ENCODE assay signal across 10 cellular contexts in the genomic region with DNA sequence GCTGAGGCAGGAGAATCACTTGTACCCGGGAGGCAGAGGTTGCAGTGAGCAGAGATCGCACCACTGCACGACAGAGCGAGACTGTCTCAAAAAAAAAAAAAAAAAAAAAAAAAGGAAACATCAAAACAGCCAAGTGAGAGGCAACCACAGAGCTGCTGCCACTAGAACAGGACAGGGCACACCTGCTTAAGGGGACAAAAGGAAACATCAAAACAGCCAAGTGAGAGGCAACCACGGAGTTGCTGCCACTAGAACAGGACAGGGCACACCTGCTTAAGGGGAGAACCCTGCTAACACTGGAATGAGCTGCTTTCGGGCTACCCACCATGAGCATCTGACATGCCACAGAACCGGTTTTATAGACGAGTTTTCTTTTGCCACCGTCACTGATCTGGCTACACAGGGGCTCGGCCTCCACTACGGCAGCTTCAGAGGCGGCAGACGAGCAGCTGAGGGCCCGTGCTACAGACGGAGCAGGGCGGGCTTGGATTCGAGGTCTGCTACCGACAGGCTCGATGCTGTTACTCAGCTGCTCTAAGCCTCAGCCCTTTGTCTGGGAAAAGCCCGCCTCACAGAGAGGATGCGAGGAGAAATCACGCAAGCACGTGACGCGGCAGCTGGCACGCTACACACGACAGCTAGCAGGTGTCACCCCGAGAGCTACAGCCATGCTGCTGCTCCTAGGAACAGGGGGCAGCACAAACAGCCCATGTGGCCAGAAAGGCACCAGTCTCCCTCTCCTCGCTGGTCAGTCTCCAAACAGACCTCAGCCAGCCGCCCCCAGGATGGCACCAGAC. TPM values are rescaled to one million over a fixed set of nuclear protein-coding genes. Genes with fewer than 3 reads are reported as not detected.
DNase-seq lines count a peak whose midpoint lies in the region; ATAC-seq, FAIRE-seq and TF ChIP-seq lines count a peak whose summit lies in the region.
"Had no signal": no experiment of that assay in that cellular context is flagged by ENCODE, and none has a peak within 500 bp of the region (broad histone marks: within the 10 kb centered on the region; RNA-seq: fewer than 3 reads in every experiment).

No MANE protein-coding gene starts in this region.

- TF ChIP-seq CTCF in left ventricle myocardium inferior (IDR thresholded peaks at IDR 0.05; ENCODE audit: borderline replicate concordance) (no peak), keratinocyte (optimal IDR thresholded peaks at IDR 0.05 in 1 of 3, IDR thresholded peaks at IDR 0.05 in 1 of 3, conservative IDR thresholded peaks at IDR 0.05 in 1 of 3; ENCODE audit: extremely low read depth in 1 of 3, insufficient read depth in 2 of 3, low read length in 3 of 3) (no peak), vagina (IDR thresholded peaks at IDR 0.05) (no peak)
- no peak for TF ChIP-seq CTCF in activated CD8-positive, alpha-beta T cell treated with anti-CD3 and anti-CD28 coated beads for 36 hours (IDR thresholded peaks at IDR 0.05)

- peaks cover 20% of the 10 kb centered on the region for H4K20me1 ChIP-seq in keratinocyte (ENCODE audit: control insufficient read depth, extremely low read depth, insufficient read depth, low read length)

- H3K27ac ChIP-seq in left ventricle myocardium inferior (replicated peaks) (no peak overlapping the region), keratinocyte (ENCODE audit: control insufficient read depth, insufficient read depth, low read length) (no peak overlapping the region), vagina (no peak overlapping the region), aorta (ENCODE audit: low read depth in 1 of 2, low read length in 2 of 2) (no peak overlapping the region)

- H3K27me3 ChIP-seq in left ventricle myocardium inferior (ENCODE audit: low read depth) = no peaks in the 10 kb centered on the region
- no peaks in the 10 kb centered on the region for H3K27me3 ChIP-seq in keratinocyte (ENCODE audit: control insufficient read depth, extremely low read depth, insufficient read depth, low read length)
- H3K27me3 ChIP-seq in vagina = no peaks in the 10 kb centered on the region
- peaks cover 0 to 2% of the 10 kb centered on the region in 2 donors for H3K27me3 ChIP-seq in aorta (ENCODE audit: control insufficient read depth in 1 of 2, insufficient read depth in 2 of 2, low read length in 1 of 2)

- H3K36me3 Mint-ChIP-seq in activated CD8-positive, alpha-beta T cell treated with anti-CD3 and anti-CD28 coated beads for 36 hours (ENCODE audit: low read depth) = peaks cover 65% of the 10 kb centered on the region

- CTCF ChIA-PET in activated CD8-positive, alpha-beta T cell treated with anti-CD3 and anti-CD28 coated beads for 36 hours (lab: Charles Lee) = interaction anchor here (1.4 kb wide), 1 partner anchor 123 kb away, joined by 4 read pairs; no protein-coding TSS in a partner anchor

- H3K27me3 Mint-ChIP-seq in activated CD8-positive, alpha-beta T cell treated with anti-CD3 and anti-CD28 coated beads for 36 hours = no peaks in the 10 kb centered on the region

- no peaks in the 10 kb centered on the region for H3K9me3 Mint-ChIP-seq in activated CD8-positive, alpha-beta T cell treated with anti-CD3 and anti-CD28 coated beads for 36 hours

- TF ChIP-seq POLR2A in vagina (IDR thresholded peaks at IDR 0.05) = no peak

- H3K4me1 Mint-ChIP-seq in activated CD8-positive, alpha-beta T cell treated with anti-CD3 and anti-CD28 coated beads for 36 hours (ENCODE audit: low read depth) = peaks cover 35% of the 10 kb centered on the region

- peak overlapping the region; percentile 98 for H3K4me2 ChIP-seq in keratinocyte (ENCODE audit: control insufficient read depth, extremely low read depth, insufficient read depth, low read depth, low read length)

- intact Hi-C loops in left ventricle myocardium inferior (cut with micrococcal nuclease) (no loop called here), left ventricle myocardium superior (cut with micrococcal nuclease) (no loop called here), vagina (cut with DNase I) (no loop called here), aorta (cut with DNase I) (no loop called here)
- intact Hi-C loops in activated CD8-positive, alpha-beta T cell treated with anti-CD3 and anti-CD28 coated beads for 36 hours (cut with micrococcal nuclease) = no loop called here

- H3K4me3 ChIP-seq in left ventricle myocardium inferior (peak overlapping the region; percentile 91), keratinocyte (ENCODE audit: control insufficient read depth in 2 of 3, extremely low read depth in 1 of 3, insufficient read depth in 2 of 3, low read depth in 1 of 3, low read length in 3 of 3) (peak overlapping the region; percentile 82 to 98 (median 96)), vagina (peak overlapping the region; percentile 85 to 86), aorta (ENCODE audit: low read length in 2 of 2) (no peak overlapping the region)

- peaks cover 2% of the 10 kb centered on the region for H3K9me1 ChIP-seq in keratinocyte (ENCODE audit: control insufficient read depth, extremely low read depth, insufficient read depth, low read length)

- H3K36me3 ChIP-seq in left ventricle myocardium inferior = peaks cover 51% of the 10 kb centered on the region
- H3K36me3 ChIP-seq in keratinocyte (ENCODE audit: control insufficient read depth in 2 of 2, extremely low read depth in 1 of 2, insufficient read depth in 2 of 2, low read length in 2 of 2) = peaks cover 30 to 46% of the 10 kb centered on the region in 2 experiments
- H3K36me3 ChIP-seq in vagina = peaks cover 0 to 22% of the 10 kb centered on the region in 2 donors
- peaks cover 0 to 3% of the 10 kb centered on the region in 2 donors for H3K36me3 ChIP-seq in aorta (ENCODE audit: control insufficient read depth in 1 of 2, insufficient read depth in 2 of 2, low read length in 1 of 2)

- no peak for ATAC-seq in left ventricle myocardium superior
- ATAC-seq in activated CD8-positive, alpha-beta T cell treated with anti-CD3 and anti-CD28 coated beads for 36 hours = no peak
- ATAC-seq in aorta (ENCODE audit: low FRiP score) = no peak
- ATAC-seq: activated CD4-positive, CD25-positive, alpha-beta regulatory T cell treated with anti-CD3 and anti-CD28 coated beads, Interleukin-2, amount 50 U/mL, for 24 hours had no signal

- DNase-seq in left ventricle myocardium inferior = no peak
- DNase-seq in left ventricle myocardium superior = no peak
- DNase-seq in activated CD8-positive, alpha-beta T cell treated with anti-CD3 and anti-CD28 coated beads for 36 hours = no peak
- no peak for DNase-seq in keratinocyte (ENCODE audit: low read depth, low spot score)
- DNase-seq in vagina (ENCODE audit: extremely low spot score in 2 of 2) = no peak
- no peak for DNase-seq in aorta
- no peak for DNase-seq in HK-2 (ENCODE audit: unreplicated experiment)
- DNase-seq in NCI-H187 treated with DMSO at 0.1 percent for 48 hours (lab: John Stamatoyannopoulos, UW) = no peak

- peak overlapping the region; percentile 96 for H3K4me3 Mint-ChIP-seq in activated CD8-positive, alpha-beta T cell treated with anti-CD3 and anti-CD28 coated beads for 36 hours

- dilution Hi-C loops in keratinocyte (cut with MboI; ENCODE audit: extremely low pct_ligation_motif_present, low sequenced_read_pairs) = no loop called here

- H3K9me3 ChIP-seq in left ventricle myocardium inferior (replicated peaks) (no peaks in the 10 kb centered on the region), keratinocyte (ENCODE audit: control insufficient read depth, low read depth, low read length) (no peaks in the 10 kb centered on the region), vagina (no peaks in the 10 kb centered on the region), aorta (ENCODE audit: control insufficient read depth, low read length) (no peaks in the 10 kb centered on the region)

- FAIRE-seq in keratinocyte (lab: Jason Lieb, UNC) = no peak
- FAIRE-seq: G401.6 had no signal

- H2AFZ ChIP-seq in keratinocyte (ENCODE audit: control insufficient read depth, low read length) = no peak overlapping the region

- POLR2A ChIA-PET in activated CD8-positive, alpha-beta T cell treated with anti-CD3 and anti-CD28 coated beads for 36 hours (lab: Charles Lee) = interaction anchor here (0.9 to 4.9 kb wide), 6 partner anchors 9 to 39 kb away, joined by 3 to 38 read pairs (median 8); a partner anchor contains a TSS

- peaks cover 85% of the 10 kb centered on the region for H3K79me2 ChIP-seq in keratinocyte (ENCODE audit: control insufficient read depth, insufficient read depth, low read length)

- peak overlapping the region; percentile 96 for H3K9ac ChIP-seq in keratinocyte (ENCODE audit: control insufficient read depth, extremely low read depth, insufficient read depth, low read length)

- 83 to 85% methylated on average over 30 of the region's 30 CpGs for WGBS in aorta, 2 donors

- peak overlapping the region; percentile 38 for H3K27ac Mint-ChIP-seq in activated CD8-positive, alpha-beta T cell treated with anti-CD3 and anti-CD28 coated beads for 36 hours

- peaks cover 82% of the 10 kb centered on the region for H3K4me1 ChIP-seq in left ventricle myocardium inferior
- peaks cover 61% of the 10 kb centered on the region for H3K4me1 ChIP-seq in keratinocyte (ENCODE audit: control insufficient read depth, extremely low read depth, insufficient read depth, low read length)
- peaks cover 67% of the 10 kb centered on the region for H3K4me1 ChIP-seq in vagina
- peaks cover 3 to 4% of the 10 kb centered on the region in 2 donors for H3K4me1 ChIP-seq in aorta (ENCODE audit: control insufficient read depth in 1 of 2, insufficient read depth in 2 of 2, low read length in 2 of 2)

RNA-seq across cellular contexts. Expression of a gene that starts 2.0 kb away (rescaled TPM):
- 267 TPM for total RNA-seq in left ventricle myocardium inferior
- total RNA-seq in left ventricle myocardium superior = 362 TPM
- 100 to 1,000 TPM; 408 to 434 TPM for total RNA-seq in activated CD8-positive, alpha-beta T cell treated with anti-CD3 and anti-CD28 coated beads for 36 hours
- 75.2 to 149 TPM (median 110 TPM) in 3 replicates for polyA plus RNA-seq in keratinocyte
- polyA plus RNA-seq in keratinocyte (2011; ENCODE audit: low read depth) = 1,303 TPM
- polyA plus RNA-seq in keratinocyte (2011; cell fraction: cytosol; rRNA removed) = 161 and 187 TPM in 2 replicates
- 310 and 353 TPM in 2 replicates for polyA plus RNA-seq in keratinocyte (2011; cell fraction: nucleus; rRNA removed)
- 589 and 687 TPM in 2 replicates for polyA plus RNA-seq in keratinocyte (2012; ENCODE audit: low replicate concordance)
- 110 to 568 TPM (median 110 TPM) in 3 replicates for polyA minus RNA-seq in keratinocyte
- polyA minus RNA-seq in keratinocyte (2011; cell fraction: cytosol; rRNA and poly(A)+ RNA removed) = 263 TPM
- 229 and 341 TPM in 2 replicates for polyA minus RNA-seq in keratinocyte (2011; cell fraction: nucleus; rRNA and poly(A)+ RNA removed)
- total RNA-seq in vagina = 463 TPM
- total RNA-seq in aorta = 100 to 1,000 TPM; 407 to 436 TPM
- polyA plus RNA-seq in aorta = 100 to 1,000 TPM; 275 to 537 TPM

RNA-seq across cellular contexts. Expression of a gene that starts 12.8 kb away (rescaled TPM):
- total RNA-seq in left ventricle myocardium inferior = 95.1 TPM
- total RNA-seq in left ventricle myocardium superior = 114 TPM
- total RNA-seq in activated CD8-positive, alpha-beta T cell treated with anti-CD3 and anti-CD28 coated beads for 36 hours = 100 to 1,000 TPM; 450 to 470 TPM
- 51.7 to 280 TPM (median 65.7 TPM) in 3 replicates for polyA plus RNA-seq in keratinocyte
- 177 TPM for polyA plus RNA-seq in keratinocyte (2011; ENCODE audit: low read depth)
- polyA plus RNA-seq in keratinocyte (2011; cell fraction: cytosol; rRNA removed) = 79.2 and 173 TPM in 2 replicates
- polyA plus RNA-seq in keratinocyte (2011; cell fraction: nucleus; rRNA removed) = 192 and 235 TPM in 2 replicates
- polyA plus RNA-seq in keratinocyte (2012; ENCODE audit: low replicate concordance) = 180 and 708 TPM in 2 replicates
- 26.6 to 165 TPM (median 38.6 TPM) in 3 replicates for polyA minus RNA-seq in keratinocyte
- polyA minus RNA-seq in keratinocyte (2011; cell fraction: cytosol; rRNA and poly(A)+ RNA removed) = 263 TPM
- 52.4 and 54.8 TPM in 2 replicates for polyA minus RNA-seq in keratinocyte (2011; cell fraction: nucleus; rRNA and poly(A)+ RNA removed)
- 120 TPM for total RNA-seq in vagina
- 100 to 1,000 TPM; 303 to 422 TPM for total RNA-seq in aorta
- 100 to 1,000 TPM; 163 to 310 TPM for polyA plus RNA-seq in aorta

RNA-seq across cellular contexts. Expression of a gene that starts 23.5 kb away (rescaled TPM):
- total RNA-seq in left ventricle myocardium inferior (0.25 TPM), left ventricle myocardium superior (0.67 TPM), vagina (not detected), aorta (not detected)
- total RNA-seq in activated CD8-positive, alpha-beta T cell treated with anti-CD3 and anti-CD28 coated beads for 36 hours = not detected
- polyA plus RNA-seq in keratinocyte (0.12 to 0.99 TPM in 2 of 3 replicates, not detected in the other), aorta (under 1 TPM in 1 of 2 donors, not detected in 1; 0.41 TPM)
- not detected for polyA plus RNA-seq in keratinocyte (2011; ENCODE audit: low read depth)
- 0.10 and 0.11 TPM in 2 replicates for polyA plus RNA-seq in keratinocyte (2011; cell fraction: cytosol; rRNA removed)
- 1.2 and 1.3 TPM in 2 replicates for polyA plus RNA-seq in keratinocyte (2011; cell fraction: nucleus; rRNA removed)
- polyA plus RNA-seq in keratinocyte (2012; ENCODE audit: low replicate concordance) = 0.15 and 1.3 TPM in 2 replicates
- not detected in 3 replicates for polyA minus RNA-seq in keratinocyte
- polyA minus RNA-seq in keratinocyte (2011; cell fraction: cytosol; rRNA and poly(A)+ RNA removed) = not detected
- polyA minus RNA-seq in keratinocyte (2011; cell fraction: nucleus; rRNA and poly(A)+ RNA removed) = not detected in 2 replicates

RNA-seq across cellular contexts. Expression of a gene that starts 25.3 kb away (rescaled TPM):
- total RNA-seq in left ventricle myocardium inferior (110 TPM), left ventricle myocardium superior (103 TPM), vagina (64.1 TPM), aorta (100 to 1,000 TPM in 1 of 2 donors, 10 to 100 TPM in 1; 93.5 to 105 TPM)
- total RNA-seq in activated CD8-positive, alpha-beta T cell treated with anti-CD3 and anti-CD28 coated beads for 36 hours = 10 to 100 TPM; 55.1 to 56.5 TPM
- polyA plus RNA-seq in keratinocyte (17.7 to 29.1 TPM (median 24.4 TPM) in 3 replicates), aorta (100 to 1,000 TPM; 158 to 310 TPM)
- polyA plus RNA-seq in keratinocyte (2011; ENCODE audit: low read depth) = 7.5 TPM
- polyA plus RNA-seq in keratinocyte (2011; cell fraction: cytosol; rRNA removed) = 17.8 and 50.3 TPM in 2 replicates
- polyA plus RNA-seq in keratinocyte (2011; cell fraction: nucleus; rRNA removed) = 15.8 and 23.8 TPM in 2 replicates
- polyA plus RNA-seq in keratinocyte (2012; ENCODE audit: low replicate concordance) = 16.7 and 30.2 TPM in 2 replicates
- 6.3 to 11.4 TPM (median 7.9 TPM) in 3 replicates for polyA minus RNA-seq in keratinocyte
- 41.6 TPM for polyA minus RNA-seq in keratinocyte (2011; cell fraction: cytosol; rRNA and poly(A)+ RNA removed)
- polyA minus RNA-seq in keratinocyte (2011; cell fraction: nucleus; rRNA and poly(A)+ RNA removed) = 4.5 and 5.0 TPM in 2 replicates

RNA-seq across cellular contexts. Expression of a gene that starts 33.0 kb away (rescaled TPM):
- 32.1 TPM for total RNA-seq in left ventricle myocardium inferior
- total RNA-seq in left ventricle myocardium superior = 32.0 TPM
- total RNA-seq in activated CD8-positive, alpha-beta T cell treated with anti-CD3 and anti-CD28 coated beads for 36 hours = 100 to 1,000 TPM; 241 TPM
- polyA plus RNA-seq in keratinocyte = 49.6 to 84.5 TPM (median 68.3 TPM) in 3 replicates
- polyA plus RNA-seq in keratinocyte (2011; ENCODE audit: low read depth) = 145 TPM
- 34.4 and 52.0 TPM in 2 replicates for polyA plus RNA-seq in keratinocyte (2011; cell fraction: cytosol; rRNA removed)
- 35.9 and 36.9 TPM in 2 replicates for polyA plus RNA-seq in keratinocyte (2011; cell fraction: nucleus; rRNA removed)
- 42.7 and 84.5 TPM in 2 replicates for polyA plus RNA-seq in keratinocyte (2012; ENCODE audit: low replicate concordance)
- 52.5 to 62.2 TPM (median 53.3 TPM) in 3 replicates for polyA minus RNA-seq in keratinocyte
- 71.4 TPM for polyA minus RNA-seq in keratinocyte (2011; cell fraction: cytosol; rRNA and poly(A)+ RNA removed)
- 12.3 and 16.3 TPM in 2 replicates for polyA minus RNA-seq in keratinocyte (2011; cell fraction: nucleus; rRNA and poly(A)+ RNA removed)
- 78.8 TPM for total RNA-seq in vagina
- total RNA-seq in aorta = 10 to 100 TPM; 38.6 to 43.3 TPM
- polyA plus RNA-seq in aorta = 10 to 100 TPM; 29.7 to 36.1 TPM

Comparison
In these comparisons a context has a peak if more than half of its experiments do, and no peak if none do; other contexts are left out.
1. H3K4me3 ChIP-seq: peak in left ventricle myocardium inferior (single experiment), keratinocyte (3 of 3) and vagina (2 of 2); none in aorta (0 of 2).